Comparison of ENCODE assay signal across 15 cellular contexts in the genomic region with DNA sequence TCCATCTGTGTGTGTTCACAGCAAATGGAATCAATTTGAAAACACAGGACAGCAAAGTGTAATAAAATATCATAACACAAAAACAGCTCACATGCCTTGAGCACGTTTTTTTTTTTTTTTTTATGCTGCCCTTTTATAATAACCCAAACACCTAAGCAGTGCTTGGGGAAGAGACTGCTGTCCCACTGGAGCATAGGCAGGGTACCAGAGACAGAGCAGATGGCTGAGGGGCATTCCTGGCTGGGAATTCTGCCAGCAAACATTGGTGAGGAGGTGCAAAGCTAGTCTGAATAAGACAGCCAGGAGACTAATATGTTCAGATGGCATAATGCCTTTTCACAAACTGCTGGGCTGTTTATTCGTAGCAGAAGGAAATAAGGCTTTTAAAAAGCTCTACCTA. TPM values are rescaled to one million over a fixed set of nuclear protein-coding genes. Genes with fewer than 3 reads are reported as not detected.
"Had no signal": no experiment of that assay in that cellular context is flagged by ENCODE, and none has a peak within 500 bp of the region (broad histone marks: within the 10 kb centered on the region; RNA-seq: fewer than 3 reads in every experiment).

No MANE protein-coding gene starts in this region.

- DNase-seq: activated CD4-positive, CD25-positive, alpha-beta regulatory T cell treated with anti-CD3 and anti-CD28 coated beads, Interleukin-2, amount 50 U/mL, for 72 hours; activated CD8-positive, alpha-beta memory T cell treated with anti-CD3 and anti-CD28 coated beads for 24 hours; activated CD8-positive, alpha-beta memory T cell treated with anti-CD3 and anti-CD28 coated beads, Interleukin-2, amount 50 U/mL, for 48 hours; activated effector memory CD4-positive, alpha-beta T cell treated with Interleukin-2 at 50 U/mL for 16 hours; activated naive CD4-positive, alpha-beta T cell treated with anti-CD3 and anti-CD28 coated beads, Interleukin-2, amount 10 ng/mL, durations not matched to agents 7 days and 5 days; activated naive CD8-positive, alpha-beta T cell treated with anti-CD3 and anti-CD28 coated beads, Interleukin-2, amount 50 U/mL, for 24 hours; activated T-cell treated with anti-CD3 and anti-CD28 coated beads, Interleukin-2, amount 50 U/mL, for 48 hours; central memory CD4-positive, alpha-beta T cell; mesenchymal stem cell; naive thymus-derived CD4-positive, alpha-beta T cell; stimulated activated CD4-positive, alpha-beta T cell treated with anti-CD3 and anti-CD28 coated beads, Interleukin-1b, Interleukin-23, amount 100 ng/mL, for 48 hours; stimulated activated CD8-positive, alpha-beta memory T cell treated with anti-CD3 and anti-CD28 coated beads, Interleukin-4, amount 100 ng/mL, for 48 hours; stimulated activated naive CD4-positive, alpha-beta T cell; tibial artery had no signal

- FAIRE-seq: frontal cortex had no signal

RNA-seq across cellular contexts. Expression of gene SV2C, which starts 58.1 kb away (rescaled TPM):
- polyA plus RNA-seq: naive thymus-derived CD4-positive, alpha-beta T cell had no signal
